ENCODE assay signal across 8 cellular contexts in genomic region chr9:133030317-133031129, GRCh38. TPM values are rescaled to one million over a fixed set of nuclear protein-coding genes. Genes with fewer than 3 reads are reported as not detected.
DNase-seq lines count a peak whose midpoint lies in the region; ATAC-seq and TF ChIP-seq lines count a peak whose summit lies in the region.

Gene GTF3C5 (plus strand): TSS chr9:133030997. CDS start chr9:133031012, 15 bp downstream.

- H3K9me3 ChIP-seq in ovary (no peaks in the 10 kb centered on the region), thyroid gland (no peaks in the 10 kb centered on the region)

- H3K27me3 ChIP-seq in ovary (no peaks in the 10 kb centered on the region), thyroid gland (no peaks in the 10 kb centered on the region)

- H3K4me1 ChIP-seq in ovary (ENCODE audit: insufficient read depth) = peaks cover 12% of the 10 kb centered on the region
- H3K4me1 ChIP-seq in thyroid gland = peaks cover 20 to 26% of the 10 kb centered on the region in 2 donors

- intact Hi-C loops in Right ventricle myocardium inferior (cut with DNase I) (loop anchor here (5.0 to 10.0 kb wide), 3 partner anchors 117 to 444 kb away; partner anchors contain the start of genes SLC2A6, SURF1 and SURF2), ovary (cut with DNase I) (no loop called here), thyroid gland (cut with DNase I) (loop anchor here (10.0 kb wide), 1 partner anchor 324 kb away; the partner anchor contains the start of genes SURF1 and SURF2)

- DNase-seq in GM12864 (ENCODE audit: low read depth) = peak; percentile 98
- peak; percentile 96 to 100 (median 99) for DNase-seq in NCI-H1417 (lab: John Stamatoyannopoulos, UW)
- DNase-seq in SW 1271 (lab: John Stamatoyannopoulos, UW) = peak; percentile 99 to 100
- DNase-seq in activated naive CD8-positive, alpha-beta T cell treated with anti-CD3 and anti-CD28 coated beads, Interleukin-2, amount 50 U/mL, for 16 hours (ENCODE audit: low read depth, low spot score) = peak; percentile 81
- peak; percentile 95 for DNase-seq in Right ventricle myocardium inferior (ENCODE audit: missing footprints)
- DNase-seq in ovary = peak; percentile 87 to 92 (median 89)
- peak; percentile 90 to 94 for DNase-seq in thyroid gland

- ATAC-seq in HG02759 (IDR thresholded peaks at IDR 0.05; ENCODE audit: unreplicated experiment) (peak; percentile 94), Right ventricle myocardium inferior (peak; percentile 99)

- peak within 1 kb of the TSS; percentile 63 for H3K4me3 ChIP-seq in GM12864 (ENCODE audit: low read depth, low read length)
- H3K4me3 ChIP-seq in ovary = peak within 1 kb of the TSS; percentile 98
- peak within 1 kb of the TSS; percentile 83 to 99 (median 97) for H3K4me3 ChIP-seq in thyroid gland (replicated peaks in 1 of 3)

- H3K36me3 ChIP-seq in ovary = no peaks in the 10 kb centered on the region
- H3K36me3 ChIP-seq in thyroid gland = no peaks in the 10 kb centered on the region

- H3K27ac ChIP-seq in ovary (peak within 1 kb of the TSS; percentile 79 to 85), thyroid gland (peak within 1 kb of the TSS; percentile 55 to 84 (median 73))

- TF ChIP-seq CTCF in GM12864 (IDR thresholded peaks at IDR 0.05; ENCODE audit: low read depth, low read length, missing control alignments) (no peak), ovary (IDR thresholded peaks at IDR 0.05) (peak in 1 of 3 donors; percentile 18), thyroid gland (IDR thresholded peaks at IDR 0.05) (peak in 1 of 6 experiments; percentile 18)

- TF ChIP-seq POLR2A in ovary (IDR thresholded peaks at IDR 0.05) = peak; percentile 32
- TF ChIP-seq POLR2A in thyroid gland (IDR thresholded peaks at IDR 0.05) = peak in 1 of 2 donors; percentile 58

- 0% methylated on average over 54 to 63 of the region's 63 CpGs for WGBS in ovary, 3 donors
- 1% methylated on average over 21 to 40 of the region's 63 CpGs for WGBS in thyroid gland, 2 donors

- TF ChIP-seq EP300 in ovary (IDR thresholded peaks at IDR 0.05) = no peak

RNA-seq across cellular contexts. Expression of gene GTF3C5, which starts in this region (rescaled TPM):
- total RNA-seq in Right ventricle myocardium inferior = 58.0 TPM
- total RNA-seq in ovary = 10 to 100 TPM; 44.2 to 61.4 (median 52.2) TPM
- 10 to 100 TPM; 32.3 to 71.6 TPM for polyA plus RNA-seq in ovary
- total RNA-seq in thyroid gland = 10 to 100 TPM; 49.3 to 69.0 (median 56.8) TPM

Comparison
In these comparisons a context has a peak if more than half of its experiments do, and no peak if none do; other contexts are left out.
1. Peak in every context shown above with its lines: DNase-seq, ATAC-seq, H3K4me3 ChIP-seq and H3K27ac ChIP-seq.
2. intact Hi-C loops: an anchor here in Right ventricle myocardium inferior (5.0 to 10.0 kb wide) and thyroid gland (10.0 kb wide); none called in ovary.